1 cellular context compared by ENCODE assay signal in the genomic region with DNA sequence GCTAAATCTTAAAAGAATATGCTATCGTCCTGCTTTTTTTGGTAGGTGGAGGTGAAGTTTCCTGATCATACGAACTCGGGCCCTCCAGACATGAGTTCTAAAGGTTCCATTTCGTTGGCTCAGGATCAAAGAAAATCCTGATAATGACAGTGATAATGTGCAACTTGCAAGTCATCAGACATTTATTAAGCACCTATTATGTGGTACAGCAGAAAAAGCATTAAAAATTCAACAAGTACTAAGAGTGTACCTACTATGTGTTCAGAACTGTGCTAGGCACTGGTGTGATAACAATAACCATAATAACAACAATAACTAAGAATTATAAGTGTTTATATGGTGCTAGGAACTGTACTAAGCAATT.
TF ChIP-seq lines count a peak whose summit lies in the region.

No MANE protein-coding gene starts in this region.

TF ChIP-seq in A549, 52 proteins besides CTCF, POLR2A, EP300 and RAD21 (continued from another document):
- no peak for TF ChIP-seq KDM5A (IDR thresholded peaks at IDR 0.05)
- no peak for TF ChIP-seq CHD4 (IDR thresholded peaks at IDR 0.05; ENCODE audit: borderline replicate concordance)
- no peak for TF ChIP-seq EHMT2 (IDR thresholded peaks at IDR 0.05; ENCODE audit: low read depth)
- no peak for TF ChIP-seq MAZ (IDR thresholded peaks at IDR 0.05; ENCODE audit: borderline replicate concordance, low read depth, low read length)
- TF ChIP-seq HEYL (CRISPR knock-in tag; IDR thresholded peaks at IDR 0.05), result no peak
- no peak for TF ChIP-seq JUN (IDR thresholded peaks at IDR 0.05)
- TF ChIP-seq ZC3H11A (IDR thresholded peaks at IDR 0.05), result no peak
- no peak for TF ChIP-seq NPAS2 (CRISPR knock-in tag; IDR thresholded peaks at IDR 0.05; ENCODE audit: borderline replicate concordance)
